In genomic region chr11:32829680-32830412, GRCh38 we compare ENCODE assay signal across 8 cellular contexts. TPM values are rescaled to one million over a fixed set of nuclear protein-coding genes. Genes with fewer than 3 reads are reported as not detected.
A peak's percentile ranks its signal among the peaks of the same experiment; 100 is the strongest.
DNase-seq lines count a peak whose midpoint lies in the region; ATAC-seq and TF ChIP-seq lines count a peak whose summit lies in the region.

Gene PRRG4, plus strand, starts transcription at chr11:32829927. Its CDS starts 603 bp downstream, at chr11:32830530.

- H3K4me3 ChIP-seq in AG04449 (ENCODE audit: low read depth, low read length) (peak within 1 kb of the TSS; percentile 55), fibroblast of villous mesenchyme (ENCODE audit: low read depth, low read length) (peak within 1 kb of the TSS; percentile 67)

- peak within 1 kb of the TSS; percentile 82 for H3K4me3 Mint-ChIP-seq in nephron progenitor cell

- DNase-seq in AG04449 (ENCODE audit: low read depth, low spot score) (no peak), NCI-H146 (lab: John Stamatoyannopoulos, UW) (peak; percentile 67), fibroblast of villous mesenchyme (ENCODE audit: low read depth) (peak; percentile 42), nephron progenitor cell (peak; percentile 68), ureter (ENCODE audit: low spot score) (peak; percentile 73)
- peak; percentile 76 for DNase-seq in activated CD8-positive, alpha-beta memory T cell treated with anti-CD3 and anti-CD28 coated beads for 24 hours

- TF ChIP-seq CTCF in AG04449 (IDR thresholded peaks at IDR 0.05; ENCODE audit: insufficient read depth, low read length, missing control alignments) (no peak), fibroblast of villous mesenchyme (IDR thresholded peaks at IDR 0.05; ENCODE audit: insufficient read depth, low read depth, low read length) (no peak), nephron progenitor cell (IDR thresholded peaks at IDR 0.05) (no peak)

- H3K4me1 Mint-ChIP-seq in nephron progenitor cell: peaks cover 6% of the 10 kb centered on the region

- no peaks in the 10 kb centered on the region for H3K9me3 Mint-ChIP-seq in nephron progenitor cell

- ATAC-seq in GM18499 (IDR thresholded peaks at IDR 0.05; ENCODE audit: insufficient read depth, unreplicated experiment): peak; percentile 48
- ATAC-seq in HG02759 (IDR thresholded peaks at IDR 0.05; ENCODE audit: unreplicated experiment): peak; percentile 84

- CTCF ChIA-PET in AG04449 (lab: Yijun Ruan, JAX): no interaction called here

- POLR2A ChIA-PET in AG04449 (lab: Yijun Ruan, JAX): no interaction called here

- no peak within 1 kb of the TSS for H3K27ac Mint-ChIP-seq in nephron progenitor cell

- no peaks in the 10 kb centered on the region for H3K36me3 Mint-ChIP-seq in nephron progenitor cell (ENCODE audit: low read depth)

- peaks cover 73% of the 10 kb centered on the region for H3K27me3 Mint-ChIP-seq in nephron progenitor cell (ENCODE audit: low read depth, poor library complexity)

RNA-seq across cellular contexts. Expression of gene PRRG4, which starts in this region (rescaled TPM):
- total RNA-seq in fibroblast of villous mesenchyme (under 0.01 TPM in 2 replicates), ureter (8.6 TPM)

Comparison
In these comparisons a context has a peak if more than half of its experiments do, and no peak if none do; other contexts are left out.
1. Peak in DNase-seq and H3K4me3 ChIP-seq in fibroblast of villous mesenchyme; RNA of the gene not detected or under 1 TPM.